Comparison of ENCODE assay signal across 20 cellular contexts in the genomic region with DNA sequence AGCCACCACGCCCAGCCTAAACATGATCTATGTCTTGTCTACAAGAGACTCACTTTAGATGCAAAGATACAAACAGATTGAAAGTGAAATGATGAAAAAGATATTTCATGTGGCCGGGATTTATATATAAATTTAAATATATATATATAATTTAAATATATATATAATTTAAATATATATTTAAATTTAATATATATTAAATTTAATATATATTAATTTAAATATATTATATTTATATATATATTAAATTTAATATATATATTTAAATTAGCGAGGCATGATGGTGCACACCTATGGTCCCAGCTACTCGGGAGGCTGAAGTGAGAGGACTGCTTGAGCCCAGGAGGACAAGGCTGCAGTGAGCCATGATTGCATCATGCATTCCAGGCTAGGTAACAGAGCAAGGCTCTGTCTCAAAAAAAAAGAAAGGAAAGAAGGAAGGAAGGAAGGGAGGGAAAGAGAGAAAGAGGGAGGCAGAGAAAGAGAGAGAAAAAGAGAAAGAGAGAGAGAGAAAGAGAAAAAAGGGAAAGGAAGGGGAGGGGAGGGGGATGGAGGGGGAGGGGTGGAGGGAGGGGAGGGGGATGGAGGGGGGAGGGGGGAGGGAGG. TPM values are rescaled to one million over a fixed set of nuclear protein-coding genes. Genes with fewer than 3 reads are reported as not detected.
DNase-seq lines count a peak whose midpoint lies in the region; ATAC-seq, FAIRE-seq and TF ChIP-seq lines count a peak whose summit lies in the region.
"Had no signal": no experiment of that assay in that cellular context is flagged by ENCODE, and none has a peak within 500 bp of the region (broad histone marks: within the 10 kb centered on the region; RNA-seq: fewer than 3 reads in every experiment).

No MANE protein-coding gene starts in this region.

- ATAC-seq in K562 = no peak
- ATAC-seq: GM12878, GM23338 had no signal

- H2AFZ ChIP-seq in K562 (ENCODE audit: low read depth, low read length) = no peak overlapping the region

- BruUV-seq in K562 (replicated peaks; lab: Mats Ljungman, UMichigan) = no TSS peak

- H3K27me3 Mint-ChIP-seq in activated CD4-positive, alpha-beta T cell treated with anti-CD3 and anti-CD28 coated beads, Interleukin-2, amount 10 ng/mL, durations not matched to agents 24 days and 14 days = peaks cover 35% of the 10 kb centered on the region

- no peak for TF ChIP-seq POLR2A in K562 (conservative IDR thresholded peaks at IDR 0.05)

- no peak overlapping the region for H3K4me3 Mint-ChIP-seq in activated CD4-positive, alpha-beta T cell treated with anti-CD3 and anti-CD28 coated beads, Interleukin-2, amount 10 ng/mL, durations not matched to agents 24 days and 14 days
- H3K4me3 Mint-ChIP-seq: CD8-positive, alpha-beta memory T cell; GM23338; H9 had no signal

- WGBS in K562 (ENCODE audit: insufficient coverage, low coverage, missing lambda C conversion rate) = 4% methylated on average over 4 of the region's 4 CpGs

- H3K9me1 ChIP-seq in K562 (ENCODE audit: control insufficient read depth, insufficient read depth, low read length) = no peaks in the 10 kb centered on the region

- CTCF ChIA-PET in K562 (lab: Yijun Ruan, JAX; ENCODE audit: low intra/inter-chr PET ratio) = no interaction called here

- H3K27ac Mint-ChIP-seq in activated CD4-positive, alpha-beta T cell treated with anti-CD3 and anti-CD28 coated beads, Interleukin-2, amount 10 ng/mL, durations not matched to agents 24 days and 14 days = peak overlapping the region; percentile 76
- H3K27ac Mint-ChIP-seq: GM23338 had no signal

- no peaks in the 10 kb centered on the region for H4K20me1 ChIP-seq in K562 (replicated peaks; ENCODE audit: control insufficient read depth, insufficient read depth, low read length)
- H4K20me1 ChIP-seq: BLaER1 had no signal

- no peak for TF ChIP-seq CTCF in K562 (IDR thresholded peaks at IDR 0.05 in 2 of 3, conservative IDR thresholded peaks at IDR 0.05 in 1 of 3; ENCODE audit: insufficient read depth in 2 of 3, low read depth in 1 of 3, low read length in 3 of 3)
- TF ChIP-seq CTCF in GM20000 (IDR thresholded peaks at IDR 0.05; ENCODE audit: extremely low read depth, missing control alignments) = no peak

- no peak for DNase-seq in activated CD4-positive, alpha-beta T cell treated with anti-CD3 and anti-CD28 coated beads, Interleukin-2, amount 10 ng/mL, durations not matched to agents 24 days and 14 days
- DNase-seq in activated CD4-positive, alpha-beta T cell treated with anti-CD3 and anti-CD28 coated beads for 4 hours = no peak
- DNase-seq in OCI-M1 (lab: John Stamatoyannopoulos, UW) (peak; percentile 30), K562 (ENCODE audit: extremely low read depth in 1 of 4, low spot score in 3 of 4) (no peak), NOMO-1 (lab: John Stamatoyannopoulos, UW; ENCODE audit: unreplicated experiment in 2 of 2) (no peak), GM20000 (ENCODE audit: low spot score) (no peak), head of caudate nucleus (no peak)
- DNase-seq: AML-193; Caco-2; CD8-positive, alpha-beta memory T cell; DMS 273 treated with DMSO at 0.1 percent for 48 hours; H9 had no signal

- POLR2A ChIA-PET in K562 (lab: Yijun Ruan, JAX) = no interaction called here

- H3K36me3 Mint-ChIP-seq in activated CD4-positive, alpha-beta T cell treated with anti-CD3 and anti-CD28 coated beads, Interleukin-2, amount 10 ng/mL, durations not matched to agents 24 days and 14 days (ENCODE audit: low read depth) = no peaks in the 10 kb centered on the region

- H3K9ac ChIP-seq in K562 (ENCODE audit: insufficient read depth in 1 of 2, low read depth in 2 of 2, low read length in 2 of 2) = no peak overlapping the region
- H3K9ac ChIP-seq: BLaER1 had no signal

- H3K27me3 ChIP-seq in K562 (ENCODE audit: control insufficient read depth in 2 of 2, insufficient read depth in 2 of 2, low read length in 2 of 2) = peaks cover 8 to 18% of the 10 kb centered on the region in 2 experiments

- no peak overlapping the region for H3K27ac ChIP-seq in K562 (ENCODE audit: extremely low read depth, low read depth, low read length)
- H3K27ac ChIP-seq: 22Rv1, BLaER1 had no signal

- no peak overlapping the region for H3K4me2 ChIP-seq in K562 (ENCODE audit: insufficient read depth, low read length)
- H3K4me2 ChIP-seq: BLaER1, GM23338 had no signal

- no peaks in the 10 kb centered on the region for H3K36me3 ChIP-seq in K562 (ENCODE audit: control insufficient read depth, insufficient read depth, low read length)
- H3K36me3 ChIP-seq: BLaER1 had no signal

- no peaks in the 10 kb centered on the region for H3K9me3 ChIP-seq in K562 (replicated peaks; ENCODE audit: control insufficient read depth, insufficient read depth, low read depth, low read length)
- H3K9me3 ChIP-seq: Caco-2 had no signal

- H3K79me2 ChIP-seq in K562 (ENCODE audit: control insufficient read depth, insufficient read depth, low read length) = no peaks in the 10 kb centered on the region

- H3K4me1 Mint-ChIP-seq in activated CD4-positive, alpha-beta T cell treated with anti-CD3 and anti-CD28 coated beads, Interleukin-2, amount 10 ng/mL, durations not matched to agents 24 days and 14 days = no peaks in the 10 kb centered on the region
- H3K4me1 Mint-ChIP-seq: CD8-positive, alpha-beta memory T cell; GM23338 had no signal

- in situ Hi-C loops in K562 (cut with MboI) = no loop called here

- FAIRE-seq in A204.1 (lab: Jason Lieb, UNC) (peak; percentile 90), K562 (lab: Jason Lieb, UNC) (no peak)
- FAIRE-seq: GM12878, GM18507 had no signal

- TF ChIP-seq EP300 in K562 (IDR thresholded peaks at IDR 0.05; ENCODE audit: low read length) = no peak

- H3K4me3 ChIP-seq in K562 = no peak overlapping the region
- H3K4me3 ChIP-seq: BLaER1, GM12878, GM23338 had no signal

- TF ChIP-seq RAD21 in K562 (CRISPR knock-in tag; conservative IDR thresholded peaks at IDR 0.05 in 1 of 2, IDR thresholded peaks at IDR 0.05 in 1 of 2) = no peak

- H3K9me3 Mint-ChIP-seq in activated CD4-positive, alpha-beta T cell treated with anti-CD3 and anti-CD28 coated beads, Interleukin-2, amount 10 ng/mL, durations not matched to agents 24 days and 14 days = peaks cover 5% of the 10 kb centered on the region

- no peaks in the 10 kb centered on the region for H3K4me1 ChIP-seq in K562 (replicated peaks in 1 of 2; ENCODE audit: control insufficient read depth in 2 of 2, insufficient read depth in 2 of 2, low read length in 2 of 2)
- H3K4me1 ChIP-seq: Caco-2 had no signal

- intact Hi-C loops in activated CD4-positive, alpha-beta T cell treated with anti-CD3 and anti-CD28 coated beads, Interleukin-2, amount 10 ng/mL, durations not matched to agents 24 days and 14 days (cut with micrococcal nuclease) = no loop called here
- intact Hi-C loops in K562 (cut with micrococcal nuclease) (no loop called here), head of caudate nucleus (cut with DNase I) (no loop called here)

RNA-seq across cellular contexts. Expression of gene EVI5L, which starts 7.0 kb away (rescaled TPM):
- 4.3 and 5.2 TPM in 2 replicates for total RNA-seq in activated CD4-positive, alpha-beta T cell treated with anti-CD3 and anti-CD28 coated beads, Interleukin-2, amount 10 ng/mL, durations not matched to agents 24 days and 14 days
- total RNA-seq in K562 (2011; cell fraction: chromatin; rRNA removed; ENCODE audit: low replicate concordance) = 2.9 and 11.6 TPM in 2 replicates
- total RNA-seq in K562 (2011; cell fraction: nucleolus; rRNA removed) = 6.2 and 7.6 TPM in 2 replicates
- 3.4 and 4.6 TPM in 2 replicates for total RNA-seq in K562 (2011; cell fraction: nucleoplasm; rRNA removed)
- total RNA-seq in K562 (2014; rRNA removed) = 1.0 and 1.1 TPM in 2 replicates
- total RNA-seq in K562 (2014; rRNA removed; fragmentation: Illumina TruSeq; extraction: Trizol) = 0.13 and 0.76 TPM in 2 replicates
- total RNA-seq in K562 (2015; rRNA removed; fragmentation: Illumina TruSeq; extraction: Trizol) = 0.53 and 0.69 TPM in 2 replicates
- total RNA-seq in K562 (2021) = 1.8 and 1.9 TPM in 2 replicates
- 1.4 and 2.8 TPM in 2 replicates for polyA plus RNA-seq in K562 (2011; rRNA removed)
- polyA plus RNA-seq in K562 (2011; cell fraction: cytosol; rRNA removed) = 2.5 and 3.6 TPM in 2 replicates
- 4.8 and 5.7 TPM in 2 replicates for polyA plus RNA-seq in K562 (2011; cell fraction: nucleus; rRNA removed)
- 1.2 and 5.4 TPM in 2 replicates for polyA plus RNA-seq in K562 (2012)
- 1.5 TPM in 2 replicates for polyA plus RNA-seq in K562 (2014; fragmentation: Illumina TruSeq; extraction: Trizol)
- not detected for polyA plus RNA-seq in K562 (2014; fragmentation: Nextera tagmentation; extraction: Ambion mirVana)
- 1.00 and 1.2 TPM in 2 replicates for polyA plus RNA-seq in K562 (2014; rRNA removed)
- polyA minus RNA-seq in K562 (2011; rRNA and poly(A)+ RNA removed) = 2.9 and 3.4 TPM in 2 replicates
- 3.0 and 3.9 TPM in 2 replicates for polyA minus RNA-seq in K562 (2011; cell fraction: cytosol; rRNA and poly(A)+ RNA removed)
- polyA minus RNA-seq in K562 (2011; cell fraction: nucleus; rRNA and poly(A)+ RNA removed) = 3.5 and 5.4 TPM in 2 replicates

RNA-seq across cellular contexts. Expression of gene PRR36, which starts 51.2 kb away (rescaled TPM):
- total RNA-seq in activated CD4-positive, alpha-beta T cell treated with anti-CD3 and anti-CD28 coated beads, Interleukin-2, amount 10 ng/mL, durations not matched to agents 24 days and 14 days = 0.21 TPM in 2 replicates
- total RNA-seq in K562 (2011; cell fraction: chromatin; rRNA removed; ENCODE audit: low replicate concordance) = 0.14 and 0.35 TPM in 2 replicates
- total RNA-seq in K562 (2011; cell fraction: nucleolus; rRNA removed) = 0.17 and 0.26 TPM in 2 replicates
- 0.22 and 0.53 TPM in 2 replicates for total RNA-seq in K562 (2011; cell fraction: nucleoplasm; rRNA removed)
- total RNA-seq in K562 (2014; rRNA removed) (0.05 TPM in 1 of 2 replicates, not detected in the other), K562 (2014; rRNA removed; fragmentation: Illumina TruSeq; extraction: Trizol) (not detected in 2 replicates), K562 (2015; rRNA removed; fragmentation: Illumina TruSeq; extraction: Trizol) (0.04 TPM in 1 of 2 replicates, not detected in the other), K562 (2021) (0.29 and 0.42 TPM in 2 replicates)
- polyA plus RNA-seq in K562 (2011; rRNA removed) (0.07 TPM in 1 of 2 replicates, not detected in the other), K562 (2014; fragmentation: Illumina TruSeq; extraction: Trizol) (0.06 and 0.14 TPM in 2 replicates), K562 (2014; fragmentation: Nextera tagmentation; extraction: Ambion mirVana) (not detected), K562 (2014; rRNA removed) (not detected in 2 replicates)
- polyA plus RNA-seq in K562 (2011; cell fraction: cytosol; rRNA removed) = 0.09 and 0.13 TPM in 2 replicates
- polyA plus RNA-seq in K562 (2011; cell fraction: nucleus; rRNA removed) = 0.25 and 0.30 TPM in 2 replicates
- 0.16 and 0.22 TPM in 2 replicates for polyA plus RNA-seq in K562 (2012)
- 0.06 TPM in 1 of 2 replicates, not detected in the other for polyA minus RNA-seq in K562 (2011; rRNA and poly(A)+ RNA removed)
- 0.29 and 0.82 TPM in 2 replicates for polyA minus RNA-seq in K562 (2011; cell fraction: cytosol; rRNA and poly(A)+ RNA removed)
- 0.11 and 0.13 TPM in 2 replicates for polyA minus RNA-seq in K562 (2011; cell fraction: nucleus; rRNA and poly(A)+ RNA removed)
- total RNA-seq: CD8-positive, alpha-beta memory T cell; Daoy; GM12878 had no signal
- polyA plus RNA-seq: CD8-positive, alpha-beta memory T cell had no signal

RNA-seq across cellular contexts. Expression of gene CLEC4M, which starts 60.0 kb away (rescaled TPM):
- not detected in 2 replicates for total RNA-seq in activated CD4-positive, alpha-beta T cell treated with anti-CD3 and anti-CD28 coated beads, Interleukin-2, amount 10 ng/mL, durations not matched to agents 24 days and 14 days
- total RNA-seq in K562 (2011; cell fraction: chromatin; rRNA removed; ENCODE audit: low replicate concordance) = 0.37 and 0.69 TPM in 2 replicates
- total RNA-seq in K562 (2011; cell fraction: nucleolus; rRNA removed) = 0.53 and 0.83 TPM in 2 replicates
- total RNA-seq in K562 (2011; cell fraction: nucleoplasm; rRNA removed) = 0.23 TPM in 1 of 2 replicates, not detected in the other
- total RNA-seq in K562 (2014; rRNA removed) = not detected in 2 replicates
- total RNA-seq in K562 (2014; rRNA removed; fragmentation: Illumina TruSeq; extraction: Trizol) = not detected in 2 replicates
- not detected in 2 replicates for total RNA-seq in K562 (2015; rRNA removed; fragmentation: Illumina TruSeq; extraction: Trizol)
- total RNA-seq in K562 (2021) = 0.27 TPM in 1 of 2 replicates, not detected in the other
- polyA plus RNA-seq in K562 (2011; rRNA removed) = 0.18 and 0.62 TPM in 2 replicates
- polyA plus RNA-seq in K562 (2011; cell fraction: cytosol; rRNA removed) = 0.19 and 0.32 TPM in 2 replicates
- polyA plus RNA-seq in K562 (2011; cell fraction: nucleus; rRNA removed) = 2.4 and 4.7 TPM in 2 replicates
- polyA plus RNA-seq in K562 (2012) = 0.05 and 0.58 TPM in 2 replicates
- polyA plus RNA-seq in K562 (2014; fragmentation: Illumina TruSeq; extraction: Trizol) = not detected in 2 replicates
- under 1 TPM in 1 of 2 experiments, not detected in 1; 0.08 TPM for polyA plus RNA-seq in K562 (2014; fragmentation: Nextera tagmentation; extraction: Ambion mirVana)
- polyA plus RNA-seq in K562 (2014; rRNA removed) = not detected in 2 replicates
- 0.27 TPM in 1 of 2 replicates, not detected in the other for polyA minus RNA-seq in K562 (2011; rRNA and poly(A)+ RNA removed)
- not detected in 2 replicates for polyA minus RNA-seq in K562 (2011; cell fraction: cytosol; rRNA and poly(A)+ RNA removed)
- not detected in 2 replicates for polyA minus RNA-seq in K562 (2011; cell fraction: nucleus; rRNA and poly(A)+ RNA removed)
- total RNA-seq: Caco-2; CD8-positive, alpha-beta memory T cell; Daoy; GM23338; H9; HT1080 had no signal
- polyA plus RNA-seq: CD8-positive, alpha-beta memory T cell; GM23338 had no signal
